ENCODE assay signal across 10 cellular contexts in the genomic region with DNA sequence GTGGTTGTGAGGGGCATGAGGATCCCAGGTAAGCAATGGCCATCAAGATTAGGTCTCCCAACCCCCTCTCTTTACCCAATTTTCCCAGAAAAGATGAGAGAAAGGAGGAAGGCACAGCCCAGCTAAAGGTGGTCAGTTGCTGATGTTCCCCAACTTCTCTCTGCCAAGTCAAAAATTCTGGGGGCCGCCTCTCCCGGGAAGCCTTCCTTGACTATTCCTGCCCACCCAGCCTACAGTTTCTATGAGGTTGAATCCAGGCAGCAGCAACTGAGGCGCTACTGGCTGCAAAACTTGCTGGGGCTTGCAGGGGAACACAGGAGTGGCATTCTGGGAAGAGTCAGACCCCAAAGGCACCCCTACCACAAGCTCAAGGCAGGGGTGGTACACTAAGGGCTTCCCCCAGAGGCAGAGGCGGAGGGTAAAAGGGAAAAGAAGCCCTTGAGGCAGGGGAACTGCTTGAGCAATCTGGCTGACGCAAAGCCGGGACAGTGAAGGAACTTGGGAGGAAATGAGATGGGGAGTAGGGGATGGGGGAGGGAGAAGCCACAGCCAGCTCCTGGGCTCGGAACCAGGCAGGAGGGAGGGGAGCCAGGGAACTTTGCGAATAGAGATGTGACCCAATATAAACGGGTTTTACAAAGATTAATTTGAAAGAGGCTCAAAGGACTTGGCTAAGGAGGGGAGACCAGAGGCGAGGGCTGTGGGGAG. TPM values are rescaled to one million over a fixed set of nuclear protein-coding genes. Genes with fewer than 3 reads are reported as not detected.
DNase-seq lines count a peak whose midpoint lies in the region; ATAC-seq and TF ChIP-seq lines count a peak whose summit lies in the region.
"Had no signal": no experiment of that assay in that cellular context is flagged by ENCODE, and none has a peak within 500 bp of the region (broad histone marks: within the 10 kb centered on the region; RNA-seq: fewer than 3 reads in every experiment).

No MANE protein-coding gene starts in this region.

- no peak overlapping the region for H3K14ac ChIP-seq in trophoblast cell (ENCODE audit: low read length)

- no peak overlapping the region for H3K4me3 Mint-ChIP-seq in Caco-2 (ENCODE audit: unreplicated experiment)

- intact Hi-C loops in PC-9 (cut with micrococcal nuclease; ENCODE audit: unreplicated experiment) (no loop called here), Caco-2 (cut with micrococcal nuclease; ENCODE audit: unreplicated experiment) (no loop called here)

- WGBS in trophoblast cell (ENCODE audit: extremely low coverage, insufficient coverage, insufficient read length), result no CpG with 5 or more reads among the region's 10 CpGs

- no peaks in the 10 kb centered on the region for H3K4me1 Mint-ChIP-seq in Caco-2 (ENCODE audit: low read depth, unreplicated experiment)

- no TSS peak for BruUV-seq in PC-9 (replicated peaks; lab: Mats Ljungman, UMichigan)
- BruUV-seq in Caco-2 (replicated peaks; lab: Mats Ljungman, UMichigan), result no TSS peak

- no peaks in the 10 kb centered on the region for H3K27me3 Mint-ChIP-seq in Caco-2 (ENCODE audit: insufficient read depth, unreplicated experiment)

- POLR2A ChIA-PET in PC-9 (lab: Charles Lee; ENCODE audit: unreplicated experiment), result no interaction called here
- POLR2A ChIA-PET in Caco-2 (lab: Charles Lee), result no interaction called here

- no peak overlapping the region for H2BK5ac ChIP-seq in trophoblast cell (ENCODE audit: low read depth, low read length, poor library complexity)

- peaks cover 75 to 100% (median 96%) of the 10 kb centered on the region in 11 experiments for H4K20me1 ChIP-seq in BLaER1 treated with 17β-estradiol and CSF1 and Interleukin-3, amounts not matched to agents 10 nM and 100 nM
- no peaks in the 10 kb centered on the region for H4K20me1 ChIP-seq in PC-9 (ENCODE audit: insufficient read depth)

- H3K18ac ChIP-seq in trophoblast cell (ENCODE audit: low read length), result no peak overlapping the region

- peaks cover 32 to 96% (median 37%) of the 10 kb centered on the region in 10 experiments for H3K4me1 ChIP-seq in BLaER1 treated with 17β-estradiol and CSF1 and Interleukin-3, amounts not matched to agents 10 nM and 100 nM
- H3K4me1 ChIP-seq in foreskin keratinocyte (peaks cover 4% of the 10 kb centered on the region), trophoblast cell (ENCODE audit: control insufficient read depth in 1 of 2, insufficient read depth in 2 of 2, low read length in 2 of 2) (peaks cover 8% of the 10 kb centered on the region in 2 experiments), PC-9 (replicated peaks; ENCODE audit: insufficient read depth) (no peaks in the 10 kb centered on the region; the same call in 1 of the 2 replicates), Caco-2 (no peaks in the 10 kb centered on the region)

- no peaks in the 10 kb centered on the region for H3K79me1 ChIP-seq in trophoblast cell (ENCODE audit: low read length)

- peak overlapping the region; percentile 4 to 98 (median 63); a peak in 21 of 22 replicates for H3K4me2 ChIP-seq in BLaER1 treated with 17β-estradiol and CSF1 and Interleukin-3, amounts not matched to agents 10 nM and 100 nM
- H3K4me2 ChIP-seq in trophoblast cell (ENCODE audit: low read length) (no peak overlapping the region), PC-9 (no peak overlapping the region)

- H3K9me3 Mint-ChIP-seq in Caco-2 (ENCODE audit: unreplicated experiment), result no peaks in the 10 kb centered on the region

- TF ChIP-seq CTCF in foreskin keratinocyte (conservative IDR thresholded peaks at IDR 0.05) (no peak), PC-9 (conservative IDR thresholded peaks at IDR 0.05) (no peak), GM10266 (IDR thresholded peaks at IDR 0.05; ENCODE audit: control insufficient read depth, insufficient read depth, low read depth, missing control alignments) (no peak), Caco-2 (IDR thresholded peaks at IDR 0.05; ENCODE audit: insufficient read depth in 1 of 2, low read depth in 1 of 2, low read length in 1 of 2, severe bottlenecking in 1 of 2, unreplicated experiment in 1 of 2) (no peak)

- H3K27ac Mint-ChIP-seq in Caco-2 (ENCODE audit: unreplicated experiment), result no peak overlapping the region

- peaks cover 93 to 100% (median 100%) of the 10 kb centered on the region in 11 experiments for H3K27me3 ChIP-seq in BLaER1 treated with 17β-estradiol and CSF1 and Interleukin-3, amounts not matched to agents 10 nM and 100 nM
- no peaks in the 10 kb centered on the region for H3K27me3 ChIP-seq in foreskin keratinocyte
- no peaks in the 10 kb centered on the region for H3K27me3 ChIP-seq in trophoblast cell (ENCODE audit: insufficient read depth, low read length)
- no peaks in the 10 kb centered on the region for H3K27me3 ChIP-seq in PC-9 (ENCODE audit: insufficient read depth, low read depth)
- H3K27me3 ChIP-seq in Caco-2 (replicated peaks; ENCODE audit: control insufficient read depth, insufficient read depth, low read length), result no peaks in the 10 kb centered on the region
- H3K27me3 ChIP-seq: cardiac muscle cell had no signal

- no peak overlapping the region for H2AK5ac ChIP-seq in trophoblast cell (ENCODE audit: low read length)

- no peaks in the 10 kb centered on the region for H3F3A ChIP-seq in PC-9 (ENCODE audit: insufficient read depth, low read depth)

- peak overlapping the region in 5 of 10 experiments; percentile 3 to 53 (median 31); a peak in 6 of 20 replicates for H3K4me3 ChIP-seq in BLaER1 treated with 17β-estradiol and CSF1 and Interleukin-3, amounts not matched to agents 10 nM and 100 nM
- H3K4me3 ChIP-seq in trophoblast cell (ENCODE audit: low read depth, low read length) (no peak overlapping the region), PC-9 (no peak overlapping the region), Caco-2 (ENCODE audit: low read depth, low read length) (no peak overlapping the region)
- H3K4me3 ChIP-seq: cardiac muscle cell had no signal

- no peak for ATAC-seq in foreskin keratinocyte

- H3K23ac ChIP-seq in trophoblast cell (ENCODE audit: low read length), result no peak overlapping the region

- DNase-seq in amniotic epithelial cell (ENCODE audit: low read depth) (peak; percentile 68), foreskin keratinocyte (peak; percentile 42 to 55), trophoblast cell (peak in 1 of 2 donors; percentile 15), PC-9 (no peak), GM10266 (ENCODE audit: extremely low spot score) (no peak), Caco-2 (no peak), NCI-H526 (lab: John Stamatoyannopoulos, UW) (no peak)
- DNase-seq: NCI-H226 had no signal

- peaks cover 0 to 62% (median 0%) of the 10 kb centered on the region in 11 experiments; a peak in 6 of 22 replicates for H3K36me3 ChIP-seq in BLaER1 treated with 17β-estradiol and CSF1 and Interleukin-3, amounts not matched to agents 10 nM and 100 nM
- H3K36me3 ChIP-seq in trophoblast cell (ENCODE audit: control insufficient read depth in 1 of 2, insufficient read depth in 2 of 2, low read length in 2 of 2) (peaks cover 27 to 43% of the 10 kb centered on the region in 2 experiments), PC-9 (ENCODE audit: low read depth) (no peaks in the 10 kb centered on the region), Caco-2 (ENCODE audit: control insufficient read depth, insufficient read depth, low read length) (no peaks in the 10 kb centered on the region)
- H3K36me3 ChIP-seq: cardiac muscle cell had no signal

- no peaks in the 10 kb centered on the region for H3K79me2 ChIP-seq in trophoblast cell (ENCODE audit: control insufficient read depth, insufficient read depth, low read length, poor library complexity)
- H3K79me2 ChIP-seq in PC-9 (ENCODE audit: low read depth), result no peaks in the 10 kb centered on the region

- peak overlapping the region; percentile 34 for H2BK12ac ChIP-seq in trophoblast cell (ENCODE audit: low read length)

- peak overlapping the region; percentile 73 for H4K91ac ChIP-seq in trophoblast cell (ENCODE audit: low read depth, low read length)

- peak overlapping the region in 4 of 11 experiments; percentile 18 to 56 (median 30); a peak in 6 of 22 replicates for H3K9ac ChIP-seq in BLaER1 treated with 17β-estradiol and CSF1 and Interleukin-3, amounts not matched to agents 10 nM and 100 nM
- no peak overlapping the region for H3K9ac ChIP-seq in trophoblast cell (ENCODE audit: low read length)

- peak overlapping the region; percentile 44 for H2BK120ac ChIP-seq in trophoblast cell (ENCODE audit: insufficient read depth, low read length, poor library complexity)

- CTCF ChIA-PET in PC-9 (lab: Charles Lee), result no interaction called here
- CTCF ChIA-PET in Caco-2 (lab: Charles Lee), result interaction anchor here (1.5 kb wide), 1 partner anchor 33 kb away, joined by 11 read pairs; no protein-coding TSS in a partner anchor

- H3K9me3 ChIP-seq in BLaER1 treated with 17β-estradiol and CSF1 and Interleukin-3, amounts not matched to agents 10 nM and 100 nM (replicated peaks in 1 of 11), result no peaks in the 10 kb centered on the region; a peak in 1 of 22 replicates
- H3K9me3 ChIP-seq in trophoblast cell (ENCODE audit: insufficient read depth, low read depth, low read length) (peaks cover 16% of the 10 kb centered on the region), PC-9 (ENCODE audit: insufficient read depth, low read depth) (no peaks in the 10 kb centered on the region), Caco-2 (no peaks in the 10 kb centered on the region)

- H3K27ac ChIP-seq in BLaER1 treated with 17β-estradiol and CSF1 and Interleukin-3, amounts not matched to agents 10 nM and 100 nM, result peak overlapping the region in 3 of 11 experiments; percentile 23 to 39 (median 36); a peak in 2 of 22 replicates
- no peak overlapping the region for H3K27ac ChIP-seq in foreskin keratinocyte
- no peak overlapping the region for H3K27ac ChIP-seq in trophoblast cell (ENCODE audit: low read depth, low read length)
- no peak overlapping the region for H3K27ac ChIP-seq in PC-9
- H3K27ac ChIP-seq: cardiac muscle cell had no signal

- no peak overlapping the region for H3K4ac ChIP-seq in trophoblast cell (ENCODE audit: low read depth, low read length)

- no peaks in the 10 kb centered on the region for H3K9me2 ChIP-seq in PC-9 (ENCODE audit: insufficient read depth)

- no peaks in the 10 kb centered on the region for H3K36me3 Mint-ChIP-seq in Caco-2 (ENCODE audit: insufficient read depth, unreplicated experiment)

- no peak overlapping the region for H4K8ac ChIP-seq in trophoblast cell (ENCODE audit: low read depth, low read length)

- no peak overlapping the region for H4K12ac ChIP-seq in trophoblast cell (ENCODE audit: low read depth, low read length)

- H2AFZ ChIP-seq in trophoblast cell (ENCODE audit: insufficient read depth, low read length, poor library complexity) (no peak overlapping the region), PC-9 (no peak overlapping the region)

RNA-seq across cellular contexts. Expression of gene SDC3, which starts 31.2 kb away (rescaled TPM):
- total RNA-seq in foreskin keratinocyte, result 21.9 and 25.4 TPM in 2 replicates
- 7.4 and 10.8 TPM in 2 replicates for polyA plus RNA-seq in foreskin keratinocyte
- polyA plus RNA-seq in trophoblast cell (2013), result 64.9 and 65.2 TPM in 2 replicates
- total RNA-seq in PC-9 (2021), result 33.7 and 37.4 TPM in 2 replicates
- total RNA-seq in Caco-2 (2022), result 2.9 and 3.7 TPM in 2 replicates

Comparison
In these comparisons a context has a peak if more than half of its experiments do, and no peak if none do; other contexts are left out.
1. H3K4me2 ChIP-seq: peak in BLaER1 treated with 17β-estradiol and CSF1 and Interleukin-3, amounts not matched to agents 10 nM and 100 nM (11 of 11); none in trophoblast cell (single experiment) and PC-9 (single experiment).
2. DNase-seq: peak in amniotic epithelial cell (single experiment) and foreskin keratinocyte (2 of 2); none in PC-9 (0 of 2), GM10266 (single experiment), Caco-2 (0 of 2) and NCI-H526 (0 of 2).